Comparison of ENCODE assay signal across 1 cellular context in the genomic region with DNA sequence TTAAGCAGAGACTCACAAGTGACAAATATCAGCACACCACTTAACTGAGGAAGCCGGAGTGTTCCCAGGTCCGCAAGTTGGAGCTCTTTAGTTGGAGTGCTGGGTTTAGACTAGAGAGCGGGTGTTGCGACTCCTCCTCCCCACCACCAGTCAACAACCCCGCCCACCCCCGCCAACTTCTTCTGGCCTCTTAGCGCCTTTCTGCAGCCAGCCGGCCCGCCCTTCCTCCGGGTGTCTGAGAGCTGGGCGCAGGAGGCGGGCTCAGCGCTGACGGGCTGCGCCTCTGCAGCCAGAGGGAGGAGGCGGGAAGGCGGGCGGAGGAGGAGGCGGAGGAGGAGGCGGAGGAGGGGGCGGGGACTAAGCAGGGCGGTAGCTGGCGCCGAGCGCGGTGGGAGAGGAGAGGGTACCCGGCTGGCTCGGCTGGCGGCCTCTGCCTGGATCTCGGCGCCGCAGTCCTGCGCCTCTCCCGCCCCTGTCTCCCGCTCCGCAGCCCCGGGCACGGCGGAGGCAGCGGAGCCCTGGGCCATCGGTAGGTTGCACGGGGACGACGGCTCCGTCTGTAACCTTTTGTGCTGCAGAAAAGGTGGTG.
TF ChIP-seq lines count a peak whose summit lies in the region.

A gene with protein sequence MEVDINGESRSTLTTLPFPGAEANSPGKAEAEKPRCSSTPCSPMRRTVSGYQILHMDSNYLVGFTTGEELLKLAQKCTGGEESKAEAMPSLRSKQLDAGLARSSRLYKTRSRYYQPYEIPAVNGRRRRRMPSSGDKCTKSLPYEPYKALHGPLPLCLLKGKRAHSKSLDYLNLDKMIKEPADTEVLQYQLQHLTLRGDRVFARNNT (plus strand): TSS at position 396 of the 589 bp plus-strand sequence. CDS start 17,157 bp downstream, outside the sequence.

TF ChIP-seq in WTC11, 78 proteins besides CTCF, POLR2A, EP300 and RAD21 (continued from another document):
- TF ChIP-seq, protein P1, sequence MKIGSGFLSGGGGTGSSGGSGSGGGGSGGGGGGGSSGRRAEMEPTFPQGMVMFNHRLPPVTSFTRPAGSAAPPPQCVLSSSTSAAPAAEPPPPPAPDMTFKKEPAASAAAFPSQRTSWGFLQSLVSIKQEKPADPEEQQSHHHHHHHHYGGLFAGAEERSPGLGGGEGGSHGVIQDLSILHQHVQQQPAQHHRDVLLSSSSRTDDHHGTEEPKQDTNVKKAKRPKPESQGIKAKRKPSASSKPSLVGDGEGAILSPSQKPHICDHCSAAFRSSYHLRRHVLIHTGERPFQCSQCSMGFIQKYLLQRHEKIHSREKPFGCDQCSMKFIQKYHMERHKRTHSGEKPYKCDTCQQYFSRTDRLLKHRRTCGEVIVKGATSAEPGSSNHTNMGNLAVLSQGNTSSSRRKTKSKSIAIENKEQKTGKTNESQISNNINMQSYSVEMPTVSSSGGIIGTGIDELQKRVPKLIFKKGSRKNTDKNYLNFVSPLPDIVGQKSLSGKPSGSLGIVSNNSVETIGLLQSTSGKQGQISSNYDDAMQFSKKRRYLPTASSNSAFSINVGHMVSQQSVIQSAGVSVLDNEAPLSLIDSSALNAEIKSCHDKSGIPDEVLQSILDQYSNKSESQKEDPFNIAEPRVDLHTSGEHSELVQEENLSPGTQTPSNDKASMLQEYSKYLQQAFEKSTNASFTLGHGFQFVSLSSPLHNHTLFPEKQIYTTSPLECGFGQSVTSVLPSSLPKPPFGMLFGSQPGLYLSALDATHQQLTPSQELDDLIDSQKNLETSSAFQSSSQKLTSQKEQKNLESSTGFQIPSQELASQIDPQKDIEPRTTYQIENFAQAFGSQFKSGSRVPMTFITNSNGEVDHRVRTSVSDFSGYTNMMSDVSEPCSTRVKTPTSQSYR (CRISPR knock-in tag; IDR thresholded peaks at IDR 0.05): no peak
- TF ChIP-seq, protein P2, sequence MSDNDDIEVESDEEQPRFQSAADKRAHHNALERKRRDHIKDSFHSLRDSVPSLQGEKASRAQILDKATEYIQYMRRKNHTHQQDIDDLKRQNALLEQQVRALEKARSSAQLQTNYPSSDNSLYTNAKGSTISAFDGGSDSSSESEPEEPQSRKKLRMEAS (CRISPR knock-in tag; IDR thresholded peaks at IDR 0.05): no peak
- TF ChIP-seq, protein P3, sequence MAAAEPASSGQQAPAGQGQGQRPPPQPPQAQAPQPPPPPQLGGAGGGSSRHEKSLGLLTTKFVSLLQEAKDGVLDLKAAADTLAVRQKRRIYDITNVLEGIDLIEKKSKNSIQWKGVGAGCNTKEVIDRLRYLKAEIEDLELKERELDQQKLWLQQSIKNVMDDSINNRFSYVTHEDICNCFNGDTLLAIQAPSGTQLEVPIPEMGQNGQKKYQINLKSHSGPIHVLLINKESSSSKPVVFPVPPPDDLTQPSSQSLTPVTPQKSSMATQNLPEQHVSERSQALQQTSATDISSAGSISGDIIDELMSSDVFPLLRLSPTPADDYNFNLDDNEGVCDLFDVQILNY (CRISPR knock-in tag; IDR thresholded peaks at IDR 0.05): peak; percentile 89; the same call in 1 of the 2 replicates
- TF ChIP-seq TP53 (CRISPR knock-in tag; IDR thresholded peaks at IDR 0.05) (no peak), ESRRA (CRISPR knock-in tag; IDR thresholded peaks at IDR 0.05; ENCODE audit: borderline replicate concordance) (no peak), NFE2L1 (CRISPR knock-in tag; IDR thresholded peaks at IDR 0.05) (no peak), ETV6 (CRISPR knock-in tag; IDR thresholded peaks at IDR 0.05) (peak; percentile 65), ATF1 (CRISPR knock-in tag; IDR thresholded peaks at IDR 0.05) (no peak), ZNF317 (CRISPR knock-in tag; IDR thresholded peaks at IDR 0.05; ENCODE audit: borderline replicate concordance, low read depth) (0 out of 2 replicates have a peak, but pooled peaks have one; percentile 26), CREM (CRISPR knock-in tag; IDR thresholded peaks at IDR 0.05) (peak; percentile 53; the same call in 1 of the 2 replicates), ZNF263 (CRISPR knock-in tag; IDR thresholded peaks at IDR 0.05; ENCODE audit: low read depth) (peak; percentile 56), NFATC4 (CRISPR knock-in tag; IDR thresholded peaks at IDR 0.05) (no peak), SP1 (CRISPR knock-in tag; conservative IDR thresholded peaks at IDR 0.05) (peak; percentile 68; the same call in 1 of the 2 replicates), ZNF396 (CRISPR knock-in tag; IDR thresholded peaks at IDR 0.05; ENCODE audit: borderline replicate concordance) (no peak), FOXK1 (CRISPR knock-in tag; IDR thresholded peaks at IDR 0.05) (0 out of 2 replicates have a peak, but pooled peaks have one; percentile 10), KAT7 (CRISPR knock-in tag; IDR thresholded peaks at IDR 0.05; ENCODE audit: borderline replicate concordance) (no peak)
- TF ChIP-seq, protein P4, sequence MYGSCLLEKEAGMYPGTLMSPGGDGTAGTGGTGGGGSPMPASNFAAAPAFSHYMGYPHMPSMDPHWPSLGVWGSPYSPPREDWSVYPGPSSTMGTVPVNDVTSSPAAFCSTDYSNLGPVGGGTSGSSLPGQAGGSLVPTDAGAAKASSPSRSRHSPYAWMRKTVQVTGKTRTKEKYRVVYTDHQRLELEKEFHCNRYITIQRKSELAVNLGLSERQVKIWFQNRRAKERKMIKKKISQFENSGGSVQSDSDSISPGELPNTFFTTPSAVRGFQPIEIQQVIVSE (CRISPR knock-in tag; IDR thresholded peaks at IDR 0.05; ENCODE audit: borderline replicate concordance): no peak
- TF ChIP-seq, protein P5, sequence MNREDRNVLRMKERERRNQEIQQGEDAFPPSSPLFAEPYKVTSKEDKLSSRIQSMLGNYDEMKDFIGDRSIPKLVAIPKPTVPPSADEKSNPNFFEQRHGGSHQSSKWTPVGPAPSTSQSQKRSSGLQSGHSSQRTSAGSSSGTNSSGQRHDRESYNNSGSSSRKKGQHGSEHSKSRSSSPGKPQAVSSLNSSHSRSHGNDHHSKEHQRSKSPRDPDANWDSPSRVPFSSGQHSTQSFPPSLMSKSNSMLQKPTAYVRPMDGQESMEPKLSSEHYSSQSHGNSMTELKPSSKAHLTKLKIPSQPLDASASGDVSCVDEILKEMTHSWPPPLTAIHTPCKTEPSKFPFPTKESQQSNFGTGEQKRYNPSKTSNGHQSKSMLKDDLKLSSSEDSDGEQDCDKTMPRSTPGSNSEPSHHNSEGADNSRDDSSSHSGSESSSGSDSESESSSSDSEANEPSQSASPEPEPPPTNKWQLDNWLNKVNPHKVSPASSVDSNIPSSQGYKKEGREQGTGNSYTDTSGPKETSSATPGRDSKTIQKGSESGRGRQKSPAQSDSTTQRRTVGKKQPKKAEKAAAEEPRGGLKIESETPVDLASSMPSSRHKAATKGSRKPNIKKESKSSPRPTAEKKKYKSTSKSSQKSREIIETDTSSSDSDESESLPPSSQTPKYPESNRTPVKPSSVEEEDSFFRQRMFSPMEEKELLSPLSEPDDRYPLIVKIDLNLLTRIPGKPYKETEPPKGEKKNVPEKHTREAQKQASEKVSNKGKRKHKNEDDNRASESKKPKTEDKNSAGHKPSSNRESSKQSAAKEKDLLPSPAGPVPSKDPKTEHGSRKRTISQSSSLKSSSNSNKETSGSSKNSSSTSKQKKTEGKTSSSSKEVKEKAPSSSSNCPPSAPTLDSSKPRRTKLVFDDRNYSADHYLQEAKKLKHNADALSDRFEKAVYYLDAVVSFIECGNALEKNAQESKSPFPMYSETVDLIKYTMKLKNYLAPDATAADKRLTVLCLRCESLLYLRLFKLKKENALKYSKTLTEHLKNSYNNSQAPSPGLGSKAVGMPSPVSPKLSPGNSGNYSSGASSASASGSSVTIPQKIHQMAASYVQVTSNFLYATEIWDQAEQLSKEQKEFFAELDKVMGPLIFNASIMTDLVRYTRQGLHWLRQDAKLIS (CRISPR knock-in tag; IDR thresholded peaks at IDR 0.05; ENCODE audit: borderline replicate concordance): 0 out of 2 replicates have a peak, but pooled peaks have one; percentile 28
- TF ChIP-seq, protein P6, sequence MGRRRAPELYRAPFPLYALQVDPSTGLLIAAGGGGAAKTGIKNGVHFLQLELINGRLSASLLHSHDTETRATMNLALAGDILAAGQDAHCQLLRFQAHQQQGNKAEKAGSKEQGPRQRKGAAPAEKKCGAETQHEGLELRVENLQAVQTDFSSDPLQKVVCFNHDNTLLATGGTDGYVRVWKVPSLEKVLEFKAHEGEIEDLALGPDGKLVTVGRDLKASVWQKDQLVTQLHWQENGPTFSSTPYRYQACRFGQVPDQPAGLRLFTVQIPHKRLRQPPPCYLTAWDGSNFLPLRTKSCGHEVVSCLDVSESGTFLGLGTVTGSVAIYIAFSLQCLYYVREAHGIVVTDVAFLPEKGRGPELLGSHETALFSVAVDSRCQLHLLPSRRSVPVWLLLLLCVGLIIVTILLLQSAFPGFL (CRISPR knock-in tag; IDR thresholded peaks at IDR 0.05; ENCODE audit: borderline replicate concordance): no peak
- TF ChIP-seq, protein P7, sequence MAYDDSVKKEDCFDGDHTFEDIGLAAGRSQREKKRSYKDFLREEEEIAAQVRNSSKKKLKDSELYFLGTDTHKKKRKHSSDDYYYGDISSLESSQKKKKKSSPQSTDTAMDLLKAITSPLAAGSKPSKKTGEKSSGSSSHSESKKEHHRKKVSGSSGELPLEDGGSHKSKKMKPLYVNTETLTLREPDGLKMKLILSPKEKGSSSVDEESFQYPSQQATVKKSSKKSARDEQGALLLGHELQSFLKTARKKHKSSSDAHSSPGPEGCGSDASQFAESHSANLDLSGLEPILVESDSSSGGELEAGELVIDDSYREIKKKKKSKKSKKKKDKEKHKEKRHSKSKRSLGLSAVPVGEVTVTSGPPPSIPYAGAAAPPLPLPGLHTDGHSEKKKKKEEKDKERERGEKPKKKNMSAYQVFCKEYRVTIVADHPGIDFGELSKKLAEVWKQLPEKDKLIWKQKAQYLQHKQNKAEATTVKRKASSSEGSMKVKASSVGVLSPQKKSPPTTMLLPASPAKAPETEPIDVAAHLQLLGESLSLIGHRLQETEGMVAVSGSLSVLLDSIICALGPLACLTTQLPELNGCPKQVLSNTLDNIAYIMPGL (CRISPR knock-in tag; IDR thresholded peaks at IDR 0.05): peak; percentile 61; the same call in 1 of the 2 replicates
TF ChIP-seq in WTC11: peak in this region for 10.
